In genomic region chr9:128770286-128770685, GRCh38 we compare ENCODE assay signal across 1 cellular context.
TF ChIP-seq lines count a peak whose summit lies in the region.

No MANE protein-coding gene starts in this region.

TF ChIP-seq in GM12878, 131 proteins besides CTCF, POLR2A, EP300 and RAD21:
- TF ChIP-seq TBL1XR1 (IDR thresholded peaks at IDR 0.05; ENCODE audit: low read depth, low read length) (no peak), MAX (IDR thresholded peaks at IDR 0.05; ENCODE audit: low read depth, low read length) (no peak), SUZ12 (IDR thresholded peaks at IDR 0.05; ENCODE audit: unreplicated experiment) (no peak), PAX8 (IDR thresholded peaks at IDR 0.05) (no peak), ZNF592 (IDR thresholded peaks at IDR 0.05) (no peak), SRF (IDR thresholded peaks at IDR 0.05; ENCODE audit: low read depth in 2 of 2, low read length in 2 of 2) (no peak), MXI1 (IDR thresholded peaks at IDR 0.05; ENCODE audit: low read depth, low read length) (no peak), PML (IDR thresholded peaks at IDR 0.05; ENCODE audit: low read length) (no peak), JUNB (IDR thresholded peaks at IDR 0.05) (no peak), ATF7 (IDR thresholded peaks at IDR 0.05; ENCODE audit: low read depth) (no peak), SREBF2 (IDR thresholded peaks at IDR 0.05; ENCODE audit: low read length) (no peak), USF1 (IDR thresholded peaks at IDR 0.05; ENCODE audit: borderline replicate concordance, extremely low read length, insufficient read depth, low read depth, low read length) (no peak), TAF1 (IDR thresholded peaks at IDR 0.05; ENCODE audit: borderline replicate concordance, low read depth, low read length) (no peak), ZNF24 (IDR thresholded peaks at IDR 0.05) (no peak), HCFC1 (IDR thresholded peaks at IDR 0.05; ENCODE audit: low read length) (no peak), BCL11A (IDR thresholded peaks at IDR 0.05; ENCODE audit: low read depth, low read length) (no peak), CREM (IDR thresholded peaks at IDR 0.05; ENCODE audit: low read depth) (no peak), RCOR1 (conservative IDR thresholded peaks at IDR 0.05; ENCODE audit: low read depth, low read length) (no peak), E4F1 (IDR thresholded peaks at IDR 0.05; ENCODE audit: borderline replicate concordance, partially characterized antibody) (no peak)
- TF ChIP-seq, protein P1, sequence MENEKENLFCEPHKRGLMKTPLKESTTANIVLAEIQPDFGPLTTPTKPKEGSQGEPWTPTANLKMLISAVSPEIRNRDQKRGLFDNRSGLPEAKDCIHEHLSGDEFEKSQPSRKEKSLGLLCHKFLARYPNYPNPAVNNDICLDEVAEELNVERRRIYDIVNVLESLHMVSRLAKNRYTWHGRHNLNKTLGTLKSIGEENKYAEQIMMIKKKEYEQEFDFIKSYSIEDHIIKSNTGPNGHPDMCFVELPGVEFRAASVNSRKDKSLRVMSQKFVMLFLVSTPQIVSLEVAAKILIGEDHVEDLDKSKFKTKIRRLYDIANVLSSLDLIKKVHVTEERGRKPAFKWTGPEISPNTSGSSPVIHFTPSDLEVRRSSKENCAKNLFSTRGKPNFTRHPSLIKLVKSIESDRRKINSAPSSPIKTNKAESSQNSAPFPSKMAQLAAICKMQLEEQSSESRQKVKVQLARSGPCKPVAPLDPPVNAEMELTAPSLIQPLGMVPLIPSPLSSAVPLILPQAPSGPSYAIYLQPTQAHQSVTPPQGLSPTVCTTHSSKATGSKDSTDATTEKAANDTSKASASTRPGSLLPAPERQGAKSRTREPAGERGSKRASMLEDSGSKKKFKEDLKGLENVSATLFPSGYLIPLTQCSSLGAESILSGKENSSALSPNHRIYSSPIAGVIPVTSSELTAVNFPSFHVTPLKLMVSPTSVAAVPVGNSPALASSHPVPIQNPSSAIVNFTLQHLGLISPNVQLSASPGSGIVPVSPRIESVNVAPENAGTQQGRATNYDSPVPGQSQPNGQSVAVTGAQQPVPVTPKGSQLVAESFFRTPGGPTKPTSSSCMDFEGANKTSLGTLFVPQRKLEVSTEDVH (IDR thresholded peaks at IDR 0.05; ENCODE audit: low read depth, partially characterized antibody) = no peak
